8 cellular contexts compared by ENCODE assay signal in genomic region chr7:96216373-96216772, GRCh38.
"Had no signal": no experiment of that assay in that cellular context is flagged by ENCODE, and none has a peak within 500 bp of the region (broad histone marks: within the 10 kb centered on the region; RNA-seq: fewer than 3 reads in every experiment).

No MANE protein-coding gene starts in this region.

- H3K4me3 ChIP-seq: GM23338 had no signal

- H3K27ac ChIP-seq: HL-60 had no signal

- H3K27me3 Mint-ChIP-seq: IgD-negative memory B cell had no signal

- H3K9me3 Mint-ChIP-seq: HFFc6 had no signal

- ATAC-seq: GM23338, HepG2 had no signal

- H3K27ac Mint-ChIP-seq: GM23338, H9, HFFc6 had no signal

- DNase-seq: H9, HCEC 1CT, HFFc6, KG1 had no signal

- H3K4me3 Mint-ChIP-seq: GM23338, H9, HFFc6 had no signal
